In genomic region chr19:55210120-55210493, GRCh38 we compare ENCODE assay signal across 10 cellular contexts. TPM values are rescaled to one million over a fixed set of nuclear protein-coding genes. Genes with fewer than 3 reads are reported as not detected.
DNase-seq lines count a peak whose midpoint lies in the region; ATAC-seq, FAIRE-seq and TF ChIP-seq lines count a peak whose summit lies in the region.
"Had no signal": no experiment of that assay in that cellular context is flagged by ENCODE, and none has a peak within 500 bp of the region (broad histone marks: within the 10 kb centered on the region; RNA-seq: fewer than 3 reads in every experiment).

No MANE protein-coding gene starts in this region.

- H3K9me3 ChIP-seq in endodermal cell (ENCODE audit: control insufficient read depth, low read length): peaks cover 8% of the 10 kb centered on the region
- H3K9me3 ChIP-seq in osteoblast (ENCODE audit: low read depth, low read length): peaks cover 4% of the 10 kb centered on the region
- H3K9me3 ChIP-seq: sigmoid colon had no signal

- peaks cover 2% of the 10 kb centered on the region for H4K20me1 ChIP-seq in osteoblast (ENCODE audit: insufficient read depth, low read length)

- no peaks in the 10 kb centered on the region for H3K36me3 Mint-ChIP-seq in endodermal cell (ENCODE audit: low read depth)

- H3K9ac ChIP-seq in endodermal cell (ENCODE audit: extremely low read depth, low read length, poor library complexity, severe bottlenecking): no peak overlapping the region

- H3K27me3 ChIP-seq in endodermal cell (ENCODE audit: control insufficient read depth, insufficient read depth, low read length, poor library complexity, severe bottlenecking) (no peaks in the 10 kb centered on the region), osteoblast (ENCODE audit: insufficient read depth, low read length) (no peaks in the 10 kb centered on the region), dorsolateral prefrontal cortex (peaks cover 0 to 5% (median 0%) of the 10 kb centered on the region in 45 donors)
- H3K27me3 ChIP-seq: upper lobe of left lung had no signal

- no peak for FAIRE-seq in GM12891 (lab: Jason Lieb, UNC)

- peaks cover 33% of the 10 kb centered on the region for H3K9me3 Mint-ChIP-seq in endodermal cell

- intact Hi-C loops in dorsolateral prefrontal cortex (cut with DNase I): no loop called here
- intact Hi-C loops in sciatic nerve (cut with DNase I): no loop called here

- H3K4me3 Mint-ChIP-seq in endodermal cell: no peak overlapping the region

- no peak overlapping the region for H2AFZ ChIP-seq in osteoblast (ENCODE audit: low read length)

- H3K27ac Mint-ChIP-seq in endodermal cell: no peak overlapping the region

- WGBS in endodermal cell (ENCODE audit: insufficient coverage in 1 of 2, insufficient read length in 1 of 2), 2 experiments: 59 to 75% methylated on average over 3 to 4 of the region's 4 CpGs

- no peak for TF ChIP-seq CTCF in endodermal cell (conservative IDR thresholded peaks at IDR 0.05)
- no peak for TF ChIP-seq CTCF in osteoblast (IDR thresholded peaks at IDR 0.05; ENCODE audit: extremely low read depth, low read depth, low read length)
- no peak for TF ChIP-seq CTCF in dorsolateral prefrontal cortex (IDR thresholded peaks at IDR 0.05 in 54 of 56, conservative IDR thresholded peaks at IDR 0.05 in 2 of 56; ENCODE audit: low read depth in 1 of 56, partially characterized antibody in 56 of 56)

- peaks cover 44% of the 10 kb centered on the region for H3K27me3 Mint-ChIP-seq in endodermal cell (ENCODE audit: insufficient read depth)

- peaks cover 3% of the 10 kb centered on the region for H3K4me1 Mint-ChIP-seq in endodermal cell

- H3K27ac ChIP-seq in endodermal cell (ENCODE audit: low read depth, low read length): peak overlapping the region; percentile 17
- peak overlapping the region; percentile 61 for H3K27ac ChIP-seq in osteoblast (ENCODE audit: low read depth, low read length)
- H3K27ac ChIP-seq in dorsolateral prefrontal cortex: no peak overlapping the region
- H3K27ac ChIP-seq: upper lobe of left lung had no signal

- no peak overlapping the region for H3K4me2 ChIP-seq in osteoblast (ENCODE audit: insufficient read depth, low read length)

- no peaks in the 10 kb centered on the region for H3K79me2 ChIP-seq in osteoblast (ENCODE audit: insufficient read depth, low read length)

- no peak for ATAC-seq in sciatic nerve

- TF ChIP-seq POLR2A in GM12891 (IDR thresholded peaks at IDR 0.05; ENCODE audit: low read depth, low read length): no peak

- H3K36me3 ChIP-seq in endodermal cell (ENCODE audit: control insufficient read depth, insufficient read depth, low read length): no peaks in the 10 kb centered on the region
- no peaks in the 10 kb centered on the region for H3K36me3 ChIP-seq in osteoblast (ENCODE audit: insufficient read depth, low read length)
- H3K36me3 ChIP-seq: sigmoid colon, upper lobe of left lung had no signal

- H3K4me1 ChIP-seq in endodermal cell (ENCODE audit: control insufficient read depth, insufficient read depth, low read length) (no peaks in the 10 kb centered on the region), osteoblast (ENCODE audit: insufficient read depth, low read length) (peaks cover 26% of the 10 kb centered on the region)

- H3K4me3 ChIP-seq in endodermal cell (ENCODE audit: low read length) (no peak overlapping the region), osteoblast (ENCODE audit: insufficient read depth, low read length) (no peak overlapping the region), dorsolateral prefrontal cortex (no peak overlapping the region)
- H3K4me3 ChIP-seq: sigmoid colon, upper lobe of left lung had no signal

- DNase-seq in GM03348 (ENCODE audit: low spot score) (peak; percentile 60), NCI-H345 (lab: John Stamatoyannopoulos, UW) (peak; percentile 59), endodermal cell (no peak), osteoblast (ENCODE audit: insufficient read length, low spot score, missing footprints) (peak; percentile 93), dorsolateral prefrontal cortex (no peak), GM12891 (ENCODE audit: insufficient read length, low spot score) (no peak), sciatic nerve (ENCODE audit: low spot score) (no peak), NCI-H446 treated with DMSO at 0.1 percent for 48 hours (lab: John Stamatoyannopoulos, UW) (no peak)
- DNase-seq: sigmoid colon, upper lobe of left lung had no signal

TF ChIP-seq in GM12891, 5 proteins besides CTCF, POLR2A, EP300 and RAD21:
- TF ChIP-seq SPI1 (IDR thresholded peaks at IDR 0.05; ENCODE audit: low read depth, low read length): no peak
- TF ChIP-seq TAF1 (IDR thresholded peaks at IDR 0.05; ENCODE audit: low read depth, low read length): no peak
- no peak for TF ChIP-seq POLR2AphosphoS5 (IDR thresholded peaks at IDR 0.05; ENCODE audit: low read depth, low read length)
- TF ChIP-seq POU2F2 (IDR thresholded peaks at IDR 0.05; ENCODE audit: low read depth, low read length): no peak
- no peak for TF ChIP-seq PAX5 (IDR thresholded peaks at IDR 0.05; ENCODE audit: insufficient read depth, low read length, severe bottlenecking)

RNA-seq across cellular contexts. Expression of gene PTPRH, which starts 0.8 kb away (rescaled TPM):
- total RNA-seq in endodermal cell: not detected
- 2.1 TPM for polyA plus RNA-seq in endodermal cell (2013, experiment 1 of 2)
- 1.3 TPM for polyA plus RNA-seq in endodermal cell (2013, experiment 2 of 2)
- 0.88 and 1.1 TPM in 2 replicates for total RNA-seq in osteoblast
- total RNA-seq in dorsolateral prefrontal cortex: 10 to 100 TPM in 11 of 120 experiments, 1 to 10 TPM in 104, under 1 TPM in 5; 0.24 to 24.0 (median 4.8) TPM
- polyA plus RNA-seq in GM12891 (2012; ENCODE audit: low read depth, missing spikeins): not detected
- 1.5 TPM for total RNA-seq in sciatic nerve

RNA-seq across cellular contexts. Expression of gene TMEM86B, which starts 18.5 kb away (rescaled TPM):
- total RNA-seq in endodermal cell (1 to 10 TPM; 2.9 to 5.9 TPM), osteoblast (1.5 and 2.5 TPM in 2 replicates), dorsolateral prefrontal cortex (10 to 100 TPM in 26 of 120 experiments, 1 to 10 TPM in 94; 3.7 to 14.4 (median 8.2) TPM), sciatic nerve (6.0 TPM)
- polyA plus RNA-seq in endodermal cell (2013, experiment 1 of 2): 4.9 TPM
- 3.5 TPM for polyA plus RNA-seq in endodermal cell (2013, experiment 2 of 2)
- polyA plus RNA-seq in GM12891 (2012; ENCODE audit: low read depth, missing spikeins): 2.9 TPM

RNA-seq across cellular contexts. Expression of gene SYT5, which starts 30.0 kb away (rescaled TPM):
- total RNA-seq in endodermal cell: not detected
- polyA plus RNA-seq in endodermal cell (2013, experiment 1 of 2): 6.1 TPM
- 7.9 TPM for polyA plus RNA-seq in endodermal cell (2013, experiment 2 of 2)
- not detected in 2 replicates for total RNA-seq in osteoblast
- total RNA-seq in dorsolateral prefrontal cortex: 100 to 1,000 TPM in 93 of 120 experiments, 10 to 100 TPM in 27; 42.8 to 232 (median 125) TPM
- polyA plus RNA-seq in GM12891 (2012; ENCODE audit: low read depth, missing spikeins): 0.10 TPM
- not detected for total RNA-seq in sciatic nerve

RNA-seq across cellular contexts. Expression of gene DNAAF3, which starts 43.7 kb away (rescaled TPM):
- 1 to 10 TPM; 5.9 to 9.5 TPM for total RNA-seq in endodermal cell
- 10.2 TPM for polyA plus RNA-seq in endodermal cell (2013, experiment 1 of 2)
- polyA plus RNA-seq in endodermal cell (2013, experiment 2 of 2): 7.5 TPM
- 0.59 and 0.72 TPM in 2 replicates for total RNA-seq in osteoblast
- 1 to 10 TPM in 38 of 120 experiments, under 1 TPM in 36, not detected in 46; 0.28 to 3.9 (median 1.0) TPM for total RNA-seq in dorsolateral prefrontal cortex
- polyA plus RNA-seq in GM12891 (2012; ENCODE audit: low read depth, missing spikeins): not detected
- 0.62 TPM for total RNA-seq in sciatic nerve
- total RNA-seq: sigmoid colon had no signal

RNA-seq across cellular contexts. Expression of gene PPP6R1, which starts 48.7 kb away (rescaled TPM):
- 10 to 100 TPM; 74.8 to 79.9 TPM for total RNA-seq in endodermal cell
- polyA plus RNA-seq in endodermal cell (2013, experiment 1 of 2): 42.2 TPM
- polyA plus RNA-seq in endodermal cell (2013, experiment 2 of 2): 39.1 TPM
- total RNA-seq in osteoblast: 27.1 and 32.6 TPM in 2 replicates
- total RNA-seq in dorsolateral prefrontal cortex: 100 to 1,000 TPM in 40 of 120 experiments, 10 to 100 TPM in 80; 67.4 to 169 (median 95.4) TPM
- 60.0 TPM for polyA plus RNA-seq in GM12891 (2012; ENCODE audit: low read depth, missing spikeins)
- total RNA-seq in sciatic nerve: 40.4 TPM

Comparison
In these comparisons a context has a peak if more than half of its experiments do, and no peak if none do; other contexts are left out.
1. DNase-seq: peak in GM03348 (single experiment), NCI-H345 (single experiment) and osteoblast (single experiment); none in endodermal cell (single experiment), dorsolateral prefrontal cortex (0 of 10), GM12891 (single experiment), sciatic nerve (single experiment) and NCI-H446 treated with DMSO at 0.1 percent for 48 hours (single experiment).
2. H3K27ac ChIP-seq: peak in endodermal cell (single experiment) and osteoblast (single experiment); none in dorsolateral prefrontal cortex (0 of 59).
3. RNA of gene SYT5, which starts 30.0 kb away (total RNA-seq): 42.8 to 232 TPM in dorsolateral prefrontal cortex; not detected in endodermal cell, not detected in sciatic nerve (single experiment) and not detected in osteoblast; every median in the first group is over 10 times any median in the second.